In the genomic region with DNA sequence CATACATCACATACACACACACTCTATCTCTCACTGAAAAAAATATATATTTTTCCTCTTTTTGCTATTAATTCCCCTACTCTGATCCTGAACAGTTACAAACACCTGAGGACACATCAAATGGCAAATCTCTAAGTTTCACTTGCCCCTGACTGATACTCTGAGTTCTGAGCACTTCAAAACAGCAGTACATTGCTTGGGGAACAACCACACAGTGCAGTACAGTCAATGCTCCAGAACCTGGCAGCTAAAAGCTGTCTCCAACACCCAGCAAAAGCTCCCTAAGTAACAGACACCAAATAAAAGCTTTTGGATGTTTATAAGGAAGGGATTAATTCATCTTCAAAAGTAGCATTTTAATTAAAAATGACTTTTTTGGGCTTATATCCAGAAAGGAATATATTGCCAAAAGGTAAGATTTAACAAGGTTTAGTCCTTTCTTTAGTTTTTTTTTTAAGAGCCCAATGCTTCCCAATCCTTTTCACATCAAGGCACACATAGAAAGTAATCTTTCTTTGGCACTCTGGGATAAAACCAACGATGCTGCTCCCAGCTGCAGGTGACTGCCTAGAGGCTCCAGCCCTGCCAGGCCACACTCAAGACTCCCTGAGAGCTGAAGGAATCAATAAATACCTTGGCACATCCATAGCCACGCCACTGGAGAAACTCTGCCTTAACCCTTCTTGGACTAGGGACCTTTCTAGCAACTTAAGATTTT, we compare ENCODE assay signal across 15 cellular contexts.
DNase-seq lines count a peak whose midpoint lies in the region; ATAC-seq and TF ChIP-seq lines count a peak whose summit lies in the region.
"Had no signal": no experiment of that assay in that cellular context is flagged by ENCODE, and none has a peak within 500 bp of the region (broad histone marks: within the 10 kb centered on the region; RNA-seq: fewer than 3 reads in every experiment).

No MANE protein-coding gene starts in this region.

- peaks cover 31% of the 10 kb centered on the region for H3K36me3 Mint-ChIP-seq in activated CD4-positive, alpha-beta T cell treated with anti-CD3 and anti-CD28 coated beads, Interleukin-2, amount 10 ng/mL, durations not matched to agents 24 days and 14 days (ENCODE audit: low read depth)

- H3K4me1 Mint-ChIP-seq in activated CD4-positive, alpha-beta T cell treated with anti-CD3 and anti-CD28 coated beads, Interleukin-2, amount 10 ng/mL, durations not matched to agents 24 days and 14 days: peaks cover 10% of the 10 kb centered on the region

- peaks cover 8 to 78% (median 18%) of the 10 kb centered on the region in 3 donors for H3K4me1 ChIP-seq in gastroesophageal sphincter
- H3K4me1 ChIP-seq in rectal smooth muscle tissue (ENCODE audit: control insufficient read depth, insufficient read depth, low read length): peaks cover 25% of the 10 kb centered on the region
- H3K4me1 ChIP-seq in aorta (ENCODE audit: control insufficient read depth in 1 of 2, insufficient read depth in 2 of 2, low read length in 2 of 2): peaks cover 3 to 13% of the 10 kb centered on the region in 2 donors

- ATAC-seq in gastroesophageal sphincter: peak; percentile 29
- ATAC-seq in aorta (ENCODE audit: low FRiP score): no peak

- 15 to 42% methylated on average over 2 of the region's 2 CpGs for WGBS in gastroesophageal sphincter (ENCODE audit: low coverage in 1 of 2), 2 donors
- WGBS in aorta, 2 donors: 3 to 5% methylated on average over 2 of the region's 2 CpGs

- intact Hi-C loops in activated CD4-positive, alpha-beta T cell treated with anti-CD3 and anti-CD28 coated beads, Interleukin-2, amount 10 ng/mL, durations not matched to agents 24 days and 14 days (cut with micrococcal nuclease): no loop called here
- intact Hi-C loops in aorta (cut with DNase I): loop anchor here (5.0 to 10.0 kb wide), 3 partner anchors 73 to 133 kb away; no protein-coding TSS in a partner anchor

- H3K9me3 Mint-ChIP-seq in activated CD4-positive, alpha-beta T cell treated with anti-CD3 and anti-CD28 coated beads, Interleukin-2, amount 10 ng/mL, durations not matched to agents 24 days and 14 days: no peaks in the 10 kb centered on the region
- H3K9me3 Mint-ChIP-seq: activated CD4-positive, alpha-beta memory T cell treated with anti-CD3 and anti-CD28 coated beads, Interleukin-2, amount 10 ng/mL, durations not matched to agents 7 days and 5 days; CD8-positive, alpha-beta memory T cell had no signal

- DNase-seq in activated CD4-positive, alpha-beta T cell treated with anti-CD3 and anti-CD28 coated beads, Interleukin-2, amount 10 ng/mL, durations not matched to agents 24 days and 14 days: peak; percentile 39
- no peak for DNase-seq in activated CD4-positive, alpha-beta T cell treated with anti-CD3 and anti-CD28 coated beads, Interleukin-2, amount 50 U/mL, for 4 hours
- DNase-seq in aorta (no peak), inferior parietal cortex (ENCODE audit: extremely low spot score) (no peak)
- DNase-seq in activated T-cell treated with anti-CD3 and anti-CD28 coated beads, Interleukin-2, amount 50 U/mL, for 1 hour: no peak
- no peak for DNase-seq in activated effector memory CD4-positive, alpha-beta T cell treated with anti-CD3 and anti-CD28 coated beads, Interleukin-2, amount 50 U/mL, for 16 hours
- DNase-seq: activated CD4-positive, alpha-beta memory T cell treated with anti-CD3 and anti-CD28 coated beads, Interleukin-2, amount 10 ng/mL, durations not matched to agents 7 days and 5 days; CD8-positive, alpha-beta memory T cell; mesendoderm; NCI-H2081 treated with DMSO at 0.1 percent for 48 hours; occipital lobe; SJCRH30; stimulated activated CD4-positive, alpha-beta T cell treated with anti-CD3 and anti-CD28 coated beads, Interleukin-15, amount 100 ng/mL, for 24 hours had no signal

- TF ChIP-seq CTCF in gastroesophageal sphincter (IDR thresholded peaks at IDR 0.05): no peak

- H3K9me3 ChIP-seq in gastroesophageal sphincter: no peaks in the 10 kb centered on the region
- H3K9me3 ChIP-seq in aorta (ENCODE audit: control insufficient read depth, low read length): no peaks in the 10 kb centered on the region
- H3K9me3 ChIP-seq: SJCRH30 had no signal

- H3K27ac ChIP-seq in gastroesophageal sphincter (peak overlapping the region; percentile 58 to 79 (median 68)), rectal smooth muscle tissue (ENCODE audit: low read depth, low read length) (peak overlapping the region; percentile 34), aorta (ENCODE audit: low read depth in 1 of 2, low read length in 2 of 2) (peak overlapping the region; percentile 76 to 98)
- H3K27ac ChIP-seq: SJCRH30 had no signal

- no peaks in the 10 kb centered on the region for H3K27me3 ChIP-seq in gastroesophageal sphincter
- no peaks in the 10 kb centered on the region for H3K27me3 ChIP-seq in rectal smooth muscle tissue (ENCODE audit: control insufficient read depth, insufficient read depth, low read length)
- no peaks in the 10 kb centered on the region for H3K27me3 ChIP-seq in aorta (ENCODE audit: control insufficient read depth in 1 of 2, insufficient read depth in 2 of 2, low read length in 1 of 2)
- H3K27me3 ChIP-seq: SJCRH30 had no signal

- TF ChIP-seq POLR2A in gastroesophageal sphincter (IDR thresholded peaks at IDR 0.05): no peak

- TF ChIP-seq EP300 in gastroesophageal sphincter (IDR thresholded peaks at IDR 0.05): no peak

- H3K4me3 ChIP-seq in gastroesophageal sphincter (no peak overlapping the region), rectal smooth muscle tissue (ENCODE audit: low read length) (no peak overlapping the region), aorta (ENCODE audit: low read length in 2 of 2) (no peak overlapping the region)
- H3K4me3 ChIP-seq: SJCRH30 had no signal

- no peaks in the 10 kb centered on the region for H3K27me3 Mint-ChIP-seq in activated CD4-positive, alpha-beta T cell treated with anti-CD3 and anti-CD28 coated beads, Interleukin-2, amount 10 ng/mL, durations not matched to agents 24 days and 14 days
- H3K27me3 Mint-ChIP-seq: activated CD4-positive, alpha-beta memory T cell treated with anti-CD3 and anti-CD28 coated beads, Interleukin-2, amount 10 ng/mL, durations not matched to agents 7 days and 5 days; CD8-positive, alpha-beta memory T cell had no signal

- H3K36me3 ChIP-seq in gastroesophageal sphincter (no peaks in the 10 kb centered on the region), rectal smooth muscle tissue (ENCODE audit: control insufficient read depth, insufficient read depth, low read length) (no peaks in the 10 kb centered on the region), aorta (ENCODE audit: control insufficient read depth in 1 of 2, insufficient read depth in 2 of 2, low read length in 1 of 2) (no peaks in the 10 kb centered on the region)

- H3K9ac ChIP-seq in rectal smooth muscle tissue (ENCODE audit: low read length): no peak overlapping the region

- no peak overlapping the region for H3K4me3 Mint-ChIP-seq in activated CD4-positive, alpha-beta T cell treated with anti-CD3 and anti-CD28 coated beads, Interleukin-2, amount 10 ng/mL, durations not matched to agents 24 days and 14 days
- H3K4me3 Mint-ChIP-seq: activated CD4-positive, alpha-beta memory T cell treated with anti-CD3 and anti-CD28 coated beads, Interleukin-2, amount 10 ng/mL, durations not matched to agents 7 days and 5 days; CD8-positive, alpha-beta memory T cell had no signal

- no peak overlapping the region for H3K27ac Mint-ChIP-seq in activated CD4-positive, alpha-beta T cell treated with anti-CD3 and anti-CD28 coated beads, Interleukin-2, amount 10 ng/mL, durations not matched to agents 24 days and 14 days
- H3K27ac Mint-ChIP-seq: activated CD4-positive, alpha-beta memory T cell treated with anti-CD3 and anti-CD28 coated beads, Interleukin-2, amount 10 ng/mL, durations not matched to agents 7 days and 5 days had no signal

Comparison
In these comparisons a context has a peak if more than half of its experiments do, and no peak if none do; other contexts are left out.
1. H3K27ac ChIP-seq: peak in every context shown above with its lines; median percentile 87 in aorta; 68 in gastroesophageal sphincter; 34 in rectal smooth muscle tissue.